8 cellular contexts compared by ENCODE assay signal in the genomic region with DNA sequence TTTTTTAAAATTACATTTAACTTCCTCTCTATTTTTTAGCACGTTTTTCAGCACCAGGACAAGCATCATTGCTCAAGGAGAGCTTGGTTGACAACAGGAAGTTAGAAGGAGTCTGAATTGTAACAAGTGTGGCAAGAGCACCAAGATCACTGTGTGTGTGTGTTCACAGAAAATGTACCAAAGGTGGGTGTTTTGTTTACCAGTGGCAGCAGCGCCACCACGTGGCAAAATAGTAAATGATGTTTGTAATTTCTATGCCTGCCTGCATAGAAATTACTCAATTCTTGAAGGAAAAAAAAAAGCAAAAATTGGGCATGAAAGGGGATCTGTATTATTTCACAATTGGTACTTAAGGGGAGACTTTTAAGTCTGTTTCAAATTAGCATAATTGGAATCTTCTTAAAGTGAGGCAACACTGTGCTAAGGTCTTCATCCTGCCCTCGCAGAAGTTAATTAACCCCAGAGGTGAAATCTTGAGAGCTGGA. TPM values are rescaled to one million over a fixed set of nuclear protein-coding genes. Genes with fewer than 3 reads are reported as not detected.
DNase-seq lines count a peak whose midpoint lies in the region; ATAC-seq and TF ChIP-seq lines count a peak whose summit lies in the region.

No MANE protein-coding gene starts in this region.

- DNase-seq in G401 (ENCODE audit: low spot score) (peak; percentile 73), NCI-H146 (lab: John Stamatoyannopoulos, UW) (peak; percentile 79), T-helper 2 cell (peak; percentile 15 to 79 (median 41)), astrocyte of the cerebellum (ENCODE audit: low read depth) (peak; percentile 62), iPS-NIHi7 (ENCODE audit: extremely low spot score) (peak; percentile 59), mesenteric fat pad (ENCODE audit: low spot score) (no peak)
- peak; percentile 26 to 37 (median 30) for DNase-seq in stimulated activated CD4-positive, alpha-beta T cell treated with anti-CD3 and anti-CD28 coated beads, Interleukin-1b, Interleukin-23, amount 100 ng/mL, for 24 hours (ENCODE audit: low read depth in 4 of 4, low spot score in 1 of 4)

- in situ Hi-C loops in G401 (cut with HindIII; ENCODE audit: low sequenced_read_pairs) (loop anchor here (25.0 kb wide), 1 partner anchor 407 kb away; a partner anchor contains a TSS), astrocyte of the cerebellum (cut with HindIII; ENCODE audit: low sequenced_read_pairs) (loop anchor here (25.0 kb wide), 1 partner anchor 157 kb away; no protein-coding TSS in a partner anchor)

- no peak overlapping the region for H3K4me3 ChIP-seq in astrocyte of the cerebellum (ENCODE audit: low read depth, low read length)

- peak; percentile 69 for TF ChIP-seq CTCF in astrocyte of the cerebellum (IDR thresholded peaks at IDR 0.05; ENCODE audit: low read depth, low read length, missing control alignments)

- ATAC-seq in HG02642 (IDR thresholded peaks at IDR 0.05; ENCODE audit: poor library complexity, unreplicated experiment) = peak; percentile 72

RNA-seq across cellular contexts. Expression of a gene that starts 7.4 kb away (rescaled TPM):
- total RNA-seq in G401 (2014; rRNA removed; shearing (Covaris generic)) = 67.8 and 97.3 TPM in 2 replicates
- 68.2 TPM for total RNA-seq in mesenteric fat pad

RNA-seq across cellular contexts. Expression of a gene that starts 30.5 kb away (rescaled TPM):
- total RNA-seq in G401 (2014; rRNA removed; shearing (Covaris generic)) = 0.06 TPM in 1 of 2 replicates, not detected in the other
- total RNA-seq in mesenteric fat pad = not detected
